In genomic region chr11:125625594-125626380, GRCh38 we compare ENCODE assay signal across 8 cellular contexts. TPM values are rescaled to one million over a fixed set of nuclear protein-coding genes. Genes with fewer than 3 reads are reported as not detected.
DNase-seq lines count a peak whose midpoint lies in the region; ATAC-seq, FAIRE-seq and TF ChIP-seq lines count a peak whose summit lies in the region.

No MANE protein-coding gene starts in this region.

- H3K4me1 ChIP-seq in pancreas (peaks cover 0 to 14% (median 11%) of the 10 kb centered on the region in 3 donors), tibial artery (peaks cover 0 to 49% (median 25%) of the 10 kb centered on the region in 4 donors)

- no peaks in the 10 kb centered on the region for H3K9me3 Mint-ChIP-seq in activated naive CD8-positive, alpha-beta T cell treated with anti-CD3 and anti-CD28 coated beads, Interleukin-2, amount 10 ng/mL, durations not matched to agents 7 days and 5 days

- WGBS in pancreas, 2 donors = 0 to 1% methylated on average over 59 to 60 of the region's 60 CpGs

- H3K36me3 Mint-ChIP-seq in activated naive CD8-positive, alpha-beta T cell treated with anti-CD3 and anti-CD28 coated beads, Interleukin-2, amount 10 ng/mL, durations not matched to agents 7 days and 5 days = peaks cover 12% of the 10 kb centered on the region

- peak overlapping the region; percentile 92 for H3K4me3 Mint-ChIP-seq in activated naive CD8-positive, alpha-beta T cell treated with anti-CD3 and anti-CD28 coated beads, Interleukin-2, amount 10 ng/mL, durations not matched to agents 7 days and 5 days

- no peak for TF ChIP-seq CTCF in GM10248 (IDR thresholded peaks at IDR 0.05; ENCODE audit: control extremely low read depth, extremely low read depth, low read depth, missing control alignments)
- TF ChIP-seq CTCF in pancreas (IDR thresholded peaks at IDR 0.05) = no peak
- no peak for TF ChIP-seq CTCF in tibial artery (IDR thresholded peaks at IDR 0.05)

- no peak for FAIRE-seq in pancreas (lab: Jason Lieb, UNC)

- peaks cover 23% of the 10 kb centered on the region for H3K4me1 Mint-ChIP-seq in activated naive CD8-positive, alpha-beta T cell treated with anti-CD3 and anti-CD28 coated beads, Interleukin-2, amount 10 ng/mL, durations not matched to agents 7 days and 5 days

- intact Hi-C loops in Right ventricle myocardium superior (cut with DNase I) = loop anchor here (10.0 kb wide), 2 partner anchors 51 to 249 kb away; no protein-coding TSS in a partner anchor
- intact Hi-C loops in pancreas (cut with DNase I) = no loop called here
- intact Hi-C loops in tibial artery (cut with DNase I; ENCODE audit: low total_unique reads) = loop anchor here (10.0 kb wide), 1 partner anchor 861 kb away; the partner anchor contains the start of gene ESAM

- H3K9me3 ChIP-seq in pancreas (no peaks in the 10 kb centered on the region), tibial artery (no peaks in the 10 kb centered on the region)

- peak overlapping the region; percentile 95 for H3K27ac Mint-ChIP-seq in activated naive CD8-positive, alpha-beta T cell treated with anti-CD3 and anti-CD28 coated beads, Interleukin-2, amount 10 ng/mL, durations not matched to agents 7 days and 5 days

- H3K36me3 ChIP-seq in pancreas (peaks cover 0 to 12% (median 6%) of the 10 kb centered on the region in 3 donors), tibial artery (peaks cover under 1 to 11% (median 8%) of the 10 kb centered on the region in 3 donors)

- ATAC-seq in HG02588 (IDR thresholded peaks at IDR 0.05; ENCODE audit: unreplicated experiment) = peak; percentile 85
- ATAC-seq in activated naive CD8-positive, alpha-beta T cell treated with anti-CD3 and anti-CD28 coated beads, Interleukin-2, amount 10 ng/mL, durations not matched to agents 7 days and 5 days (ENCODE audit: low read depth) = peak; percentile 91
- ATAC-seq in Right ventricle myocardium superior (ENCODE audit: poor library complexity) = peak; percentile 98
- peak; percentile 91 to 96 (median 94) for ATAC-seq in pancreas

- H3K27ac ChIP-seq in pancreas (peak overlapping the region; percentile 86 to 99 (median 98)), tibial artery (peak overlapping the region; percentile 92)

- DNase-seq in GM10248 (ENCODE audit: extremely low spot score) (peak; percentile 84), NCI-H1048 (lab: John Stamatoyannopoulos, UW) (peak; percentile 82), SKM-1 treated with dmso at 0.1 percent for 144 hours (lab: John Stamatoyannopoulos, UW; ENCODE audit: unreplicated experiment) (peak; percentile 90), Right ventricle myocardium superior (peak; percentile 92), pancreas (peak; percentile 82 to 93 (median 88)), tibial artery (peak; percentile 81 to 91)
- DNase-seq in activated naive CD8-positive, alpha-beta T cell treated with anti-CD3 and anti-CD28 coated beads, Interleukin-2, amount 10 ng/mL, durations not matched to agents 7 days and 5 days = peak; percentile 89

- no peaks in the 10 kb centered on the region for H3K27me3 ChIP-seq in pancreas
- H3K27me3 ChIP-seq in tibial artery = no peaks in the 10 kb centered on the region

- H3K4me3 ChIP-seq in pancreas (peak overlapping the region; percentile 41 to 75 (median 67)), tibial artery (peak overlapping the region; percentile 63 to 76)

- CTCF ChIA-PET in GM10248 (lab: Yijun Ruan, JAX) = interaction anchor here (1.1 to 2.7 kb wide), 4 partner anchors 9 to 33 kb away, joined by 3 to 11 read pairs (median 6); partner anchors contain the start of gene STT3A

- no peaks in the 10 kb centered on the region for H3K27me3 Mint-ChIP-seq in activated naive CD8-positive, alpha-beta T cell treated with anti-CD3 and anti-CD28 coated beads, Interleukin-2, amount 10 ng/mL, durations not matched to agents 7 days and 5 days

- POLR2A ChIA-PET in GM10248 (lab: Yijun Ruan, JAX) = no interaction called here
- POLR2A ChIA-PET in activated naive CD8-positive, alpha-beta T cell treated with anti-CD3 and anti-CD28 coated beads, Interleukin-2, amount 10 ng/mL, durations not matched to agents 7 days and 5 days (lab: Charles Lee) = interaction anchor here (0.6 to 3.2 kb wide), 14 partner anchors 9 to 692 kb away, joined by 3 to 44 read pairs (median 3); partner anchors contain the start of genes EI24, FEZ1, HYLS1 and PUS3

RNA-seq across cellular contexts. Expression of gene CHEK1, which starts 0.8 kb away (rescaled TPM):
- 10 to 100 TPM; 61.5 to 66.9 TPM for total RNA-seq in activated naive CD8-positive, alpha-beta T cell treated with anti-CD3 and anti-CD28 coated beads, Interleukin-2, amount 10 ng/mL, durations not matched to agents 7 days and 5 days
- total RNA-seq in Right ventricle myocardium superior (0.83 TPM), pancreas (1 to 10 TPM in 3 of 6 donors, under 1 TPM in 3; 0.42 to 3.0 (median 0.91) TPM)
- 1 to 10 TPM in 1 of 2 donors, under 1 TPM in 1; 0.40 to 1.3 TPM for polyA plus RNA-seq in pancreas

RNA-seq across cellular contexts. Expression of gene STT3A, which starts 33.1 kb away (rescaled TPM):
- total RNA-seq in activated naive CD8-positive, alpha-beta T cell treated with anti-CD3 and anti-CD28 coated beads, Interleukin-2, amount 10 ng/mL, durations not matched to agents 7 days and 5 days = 10 to 100 TPM; 86.1 to 86.7 TPM
- total RNA-seq in Right ventricle myocardium superior = 54.0 TPM
- total RNA-seq in pancreas = 100 to 1,000 TPM in 3 of 6 donors, 10 to 100 TPM in 3; 83.8 to 121 (median 101) TPM
- polyA plus RNA-seq in pancreas = 10 to 100 TPM; 37.4 to 66.0 TPM

RNA-seq across cellular contexts. Expression of gene ACRV1, which starts 54.9 kb away (rescaled TPM):
- not detected for total RNA-seq in activated naive CD8-positive, alpha-beta T cell treated with anti-CD3 and anti-CD28 coated beads, Interleukin-2, amount 10 ng/mL, durations not matched to agents 7 days and 5 days
- total RNA-seq in Right ventricle myocardium superior (not detected), pancreas (not detected)
- not detected for polyA plus RNA-seq in pancreas

RNA-seq across cellular contexts. Expression of gene EI24, which starts 56.5 kb away (rescaled TPM):
- 10 to 100 TPM; 39.0 to 39.2 TPM for total RNA-seq in activated naive CD8-positive, alpha-beta T cell treated with anti-CD3 and anti-CD28 coated beads, Interleukin-2, amount 10 ng/mL, durations not matched to agents 7 days and 5 days
- total RNA-seq in Right ventricle myocardium superior (53.0 TPM), pancreas (10 to 100 TPM; 42.4 to 65.6 (median 52.5) TPM)
- 10 to 100 TPM; 24.6 to 46.3 TPM for polyA plus RNA-seq in pancreas

Comparison
In these comparisons a context has a peak if more than half of its experiments do, and no peak if none do; other contexts are left out.
1. Peak in every context shown above with its lines: DNase-seq, ATAC-seq, H3K4me3 ChIP-seq and H3K27ac ChIP-seq.
2. RNA of gene CHEK1, which starts 0.8 kb away (total RNA-seq): 61.5 to 66.9 TPM in activated naive CD8-positive, alpha-beta T cell treated with anti-CD3 and anti-CD28 coated beads, Interleukin-2, amount 10 ng/mL, durations not matched to agents 7 days and 5 days; 0.42 to 3.0 TPM in pancreas and 0.83 TPM in Right ventricle myocardium superior (single experiment); every median in the first group is over 10 times any median in the second.
3. intact Hi-C loops: an anchor here in Right ventricle myocardium superior (10.0 kb wide) and tibial artery (10.0 kb wide); none called in pancreas.